1 cellular context compared by ENCODE assay signal in the genomic region with DNA sequence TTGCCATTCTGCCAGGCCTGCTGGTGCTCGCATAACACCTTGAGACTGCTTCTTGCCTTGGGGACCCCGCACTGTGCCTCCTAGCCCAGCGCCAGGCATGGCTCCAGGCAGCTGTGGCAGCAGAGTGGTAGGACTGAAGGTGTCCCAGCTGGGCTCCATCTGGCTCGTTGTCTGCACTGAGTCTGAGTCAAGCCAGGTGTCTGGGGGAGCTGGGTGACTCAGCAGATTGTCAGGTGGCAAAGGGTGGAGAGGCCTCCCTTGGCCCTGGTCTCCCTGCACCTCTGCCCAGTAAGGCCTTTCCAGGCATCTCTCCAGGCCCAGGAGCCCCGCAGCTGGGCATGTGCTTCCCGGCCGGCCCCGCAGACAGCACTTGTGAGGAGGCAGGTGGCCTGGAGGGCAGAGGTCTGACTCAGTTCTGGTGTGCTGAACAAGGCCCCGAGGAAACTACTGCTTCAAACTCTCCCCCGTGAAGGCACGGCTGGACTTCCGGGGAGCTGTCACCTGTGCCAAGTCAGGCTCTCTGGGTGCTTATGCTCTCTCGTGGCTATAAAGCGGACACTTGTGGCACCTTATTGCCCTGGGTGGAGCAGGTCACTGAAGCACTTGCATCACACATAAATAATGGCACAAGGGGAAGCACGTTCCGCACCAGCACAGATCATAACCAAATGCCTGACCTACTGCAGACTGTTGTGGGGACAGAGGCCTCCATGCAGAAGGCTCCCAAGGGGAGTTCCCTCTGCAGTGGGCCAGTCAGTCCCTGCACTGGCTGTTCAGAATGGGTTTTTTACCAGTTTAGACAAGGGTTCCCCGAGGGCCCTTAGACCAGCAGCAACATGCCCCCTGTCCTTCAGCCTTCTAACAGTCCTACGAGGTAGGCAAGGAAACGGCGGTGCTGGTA.
TF ChIP-seq lines count a peak whose summit lies in the region.

No MANE protein-coding gene starts in this region.

TF ChIP-seq in K562, 482 proteins besides CTCF, POLR2A, EP300 and RAD21 (continued from another document):
- TF ChIP-seq, protein P1, sequence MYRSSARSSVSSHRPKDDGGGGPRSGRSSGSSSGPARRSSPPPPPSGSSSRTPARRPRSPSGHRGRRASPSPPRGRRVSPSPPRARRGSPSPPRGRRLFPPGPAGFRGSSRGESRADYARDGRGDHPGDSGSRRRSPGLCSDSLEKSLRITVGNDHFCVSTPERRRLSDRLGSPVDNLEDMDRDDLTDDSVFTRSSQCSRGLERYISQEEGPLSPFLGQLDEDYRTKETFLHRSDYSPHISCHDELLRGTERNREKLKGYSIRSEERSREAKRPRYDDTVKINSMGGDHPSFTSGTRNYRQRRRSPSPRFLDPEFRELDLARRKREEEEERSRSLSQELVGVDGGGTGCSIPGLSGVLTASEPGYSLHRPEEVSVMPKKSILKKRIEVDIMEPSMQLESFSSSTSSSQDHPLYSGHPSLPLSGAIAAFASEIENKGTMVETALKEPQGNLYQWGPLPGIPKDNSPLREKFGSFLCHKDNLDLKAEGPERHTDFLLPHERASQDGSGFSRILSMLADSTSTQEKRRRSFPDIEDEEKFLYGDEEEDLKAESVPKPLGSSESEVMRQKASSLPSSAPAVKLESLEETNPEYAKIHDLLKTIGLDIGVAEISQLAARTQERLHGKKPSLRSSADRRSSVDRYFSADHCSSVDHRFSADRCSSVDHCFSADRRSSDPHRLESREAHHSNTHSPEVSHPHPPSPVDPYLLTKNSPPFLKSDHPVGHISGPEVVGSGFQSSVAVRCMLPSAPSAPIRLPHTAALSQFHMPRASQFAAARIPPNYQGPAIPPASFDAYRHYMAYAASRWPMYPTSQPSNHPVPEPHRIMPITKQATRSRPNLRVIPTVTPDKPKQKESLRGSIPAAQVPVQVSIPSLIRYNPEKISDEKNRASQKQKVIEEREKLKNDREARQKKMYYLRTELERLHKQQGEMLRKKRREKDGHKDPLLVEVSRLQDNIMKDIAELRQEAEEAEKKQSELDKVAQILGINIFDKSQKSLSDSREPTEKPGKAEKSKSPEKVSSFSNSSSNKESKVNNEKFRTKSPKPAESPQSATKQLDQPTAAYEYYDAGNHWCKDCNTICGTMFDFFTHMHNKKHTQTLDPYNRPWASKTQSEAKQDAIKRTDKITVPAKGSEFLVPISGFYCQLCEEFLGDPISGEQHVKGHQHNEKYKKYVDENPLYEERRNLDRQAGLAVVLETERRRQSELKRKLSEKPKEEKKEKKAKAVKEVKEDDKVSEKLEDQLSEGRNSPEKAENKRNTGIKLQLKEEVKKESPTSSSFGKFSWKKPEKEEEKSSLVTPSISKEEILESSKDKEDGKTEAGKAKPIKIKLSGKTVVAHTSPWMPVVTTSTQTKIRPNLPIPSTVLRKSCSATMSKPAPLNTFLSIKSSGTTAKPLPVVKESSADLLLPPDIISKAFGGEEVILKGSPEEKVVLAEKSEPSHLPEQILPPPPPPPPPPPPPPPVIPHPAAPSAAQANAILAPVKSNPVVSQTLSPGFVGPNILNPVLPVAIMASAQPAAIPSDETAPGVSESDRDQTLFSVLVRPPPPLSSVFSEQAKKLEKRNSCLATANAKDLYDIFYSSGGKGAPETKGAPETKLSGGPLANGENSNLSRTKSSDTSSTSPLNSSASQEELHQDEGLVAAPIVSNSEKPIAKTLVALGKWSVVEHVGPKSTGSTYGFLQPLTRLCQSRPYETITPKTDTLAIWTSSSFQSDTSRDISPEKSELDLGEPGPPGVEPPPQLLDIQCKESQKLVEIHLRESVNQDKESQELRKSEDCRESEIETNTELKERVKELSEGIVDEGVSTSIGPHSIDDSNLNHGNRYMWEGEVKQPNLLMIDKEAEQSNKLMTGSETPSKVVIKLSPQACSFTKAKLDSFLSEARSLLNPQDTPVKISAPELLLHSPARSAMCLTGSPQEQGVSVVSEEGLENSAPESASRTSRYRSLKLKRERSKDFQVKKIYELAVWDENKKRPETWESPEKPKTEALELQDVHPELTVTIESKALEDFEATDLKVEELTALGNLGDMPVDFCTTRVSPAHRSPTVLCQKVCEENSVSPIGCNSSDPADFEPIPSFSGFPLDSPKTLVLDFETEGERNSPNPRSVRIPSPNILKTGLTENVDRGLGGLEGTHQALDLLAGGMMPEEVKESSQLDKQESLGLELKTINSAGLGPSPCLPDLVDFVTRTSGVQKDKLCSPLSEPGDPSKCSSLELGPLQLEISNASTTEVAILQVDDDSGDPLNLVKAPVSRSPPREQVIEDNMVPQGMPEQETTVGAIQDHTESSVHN (IDR thresholded peaks at IDR 0.05; ENCODE audit: borderline replicate concordance in 1 of 2, low read depth in 1 of 2) = no peak
- TF ChIP-seq TFAM (CRISPR knock-in tag; conservative IDR thresholded peaks at IDR 0.05) = no peak
